Comparison of ENCODE assay signal across 7 cellular contexts in the genomic region with DNA sequence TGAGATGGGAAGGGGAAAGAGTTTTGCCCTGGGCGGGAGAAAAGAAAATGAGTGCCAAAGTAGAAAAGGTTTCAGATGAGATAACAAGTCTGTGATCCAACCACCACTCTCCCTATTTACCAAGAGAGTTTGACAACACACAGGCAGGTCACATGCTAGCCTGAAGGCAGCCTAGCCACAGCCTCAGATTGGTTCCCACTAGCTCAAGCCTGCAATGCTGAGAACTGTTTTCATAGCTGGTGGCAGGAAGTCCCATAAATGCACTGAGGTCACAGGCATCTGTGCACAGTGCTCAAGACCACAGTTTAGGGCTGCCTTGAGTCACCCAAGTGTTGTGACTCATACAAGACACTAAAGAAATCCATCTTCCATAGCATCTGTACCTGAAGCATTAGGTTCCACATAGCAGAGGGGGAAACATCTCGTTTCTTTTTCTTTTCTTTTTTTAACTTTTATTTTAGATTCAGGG. TPM values are rescaled to one million over a fixed set of nuclear protein-coding genes. Genes with fewer than 3 reads are reported as not detected.
DNase-seq lines count a peak whose midpoint lies in the region; ATAC-seq lines count a peak whose summit lies in the region.

No MANE protein-coding gene starts in this region.

- ATAC-seq in GM21423 (IDR thresholded peaks at IDR 0.05; ENCODE audit: unreplicated experiment): peak; percentile 88

- DNase-seq in LHCN-M2 (ENCODE audit: low read depth) (peak; percentile 91), SKM-1 treated with dmso at 0.1 percent for 144 hours (lab: John Stamatoyannopoulos, UW; ENCODE audit: unreplicated experiment) (no peak), epidermal melanocyte (ENCODE audit: insufficient read length, low spot score) (no peak), NCI-H2227 (lab: John Stamatoyannopoulos, UW; ENCODE audit: unreplicated experiment) (no peak)
- peak; percentile 63 for DNase-seq in activated naive CD4-positive, alpha-beta T cell treated with Interleukin-2 at 50 U/mL for 16 hours
- peak; percentile 20 to 52 for DNase-seq in stimulated activated CD8-positive, alpha-beta memory T cell treated with anti-CD3 and anti-CD28 coated beads, Interleukin-15, amount 100 ng/mL, for 4 hours (ENCODE audit: low read depth in 2 of 2)

RNA-seq across cellular contexts. Expression of gene POP4, which starts 18.5 kb away (rescaled TPM):
- 94.4 and 101 TPM in 2 replicates for total RNA-seq in LHCN-M2 (2014; rRNA removed)
- polyA plus RNA-seq in LHCN-M2 (2012): 97.8 TPM

Comparison
In these comparisons a context has a peak if more than half of its experiments do, and no peak if none do; other contexts are left out.
1. DNase-seq: peak in LHCN-M2 (single experiment), activated naive CD4-positive, alpha-beta T cell treated with Interleukin-2 at 50 U/mL for 16 hours (single experiment) and stimulated activated CD8-positive, alpha-beta memory T cell treated with anti-CD3 and anti-CD28 coated beads, Interleukin-15, amount 100 ng/mL, for 4 hours (2 of 2); none in SKM-1 treated with dmso at 0.1 percent for 144 hours (single experiment), epidermal melanocyte (single experiment) and NCI-H2227 (single experiment).